In genomic region chr11:6746086-6746618, GRCh38 we compare ENCODE assay signal across 8 cellular contexts.
DNase-seq lines count a peak whose midpoint lies in the region; ATAC-seq and TF ChIP-seq lines count a peak whose summit lies in the region.

No MANE protein-coding gene starts in this region.

- H3K27me3 ChIP-seq in adipocyte (replicated peaks; ENCODE audit: control insufficient read depth, insufficient read depth, low read length) (no peaks in the 10 kb centered on the region), rectal smooth muscle tissue (ENCODE audit: control insufficient read depth, insufficient read depth, low read length) (no peaks in the 10 kb centered on the region)

- no peak for TF ChIP-seq CTCF in GM12864 (IDR thresholded peaks at IDR 0.05; ENCODE audit: low read depth, low read length, missing control alignments)

- peak; percentile 60 for DNase-seq in GM12864 (ENCODE audit: low read depth)
- peak; percentile 10 to 14 for DNase-seq in Kasumi-1 (lab: John Stamatoyannopoulos, UW)
- DNase-seq in adipocyte (ENCODE audit: low read depth), result no peak
- DNase-seq in NCI-H748 (lab: John Stamatoyannopoulos, UW; ENCODE audit: unreplicated experiment), result no peak
- no peak for DNase-seq in NCI-H146 (lab: John Stamatoyannopoulos, UW)
- no peak for DNase-seq in NCI-H2107 (lab: John Stamatoyannopoulos, UW)

- H3K9ac ChIP-seq in adipocyte (ENCODE audit: low read length) (no peak overlapping the region), rectal smooth muscle tissue (ENCODE audit: low read length) (no peak overlapping the region)

- H3K27ac ChIP-seq in rectal smooth muscle tissue (ENCODE audit: low read depth, low read length), result no peak overlapping the region

- no peaks in the 10 kb centered on the region for H3K4me1 ChIP-seq in adipocyte (ENCODE audit: control insufficient read depth, insufficient read depth, low read length)
- no peaks in the 10 kb centered on the region for H3K4me1 ChIP-seq in rectal smooth muscle tissue (ENCODE audit: control insufficient read depth, insufficient read depth, low read length)

- H3K4me3 ChIP-seq in GM12864 (ENCODE audit: low read depth, low read length), result peak overlapping the region; percentile 58
- H3K4me3 ChIP-seq in adipocyte (ENCODE audit: low read length), result peak overlapping the region; percentile 51
- peak overlapping the region; percentile 49 for H3K4me3 ChIP-seq in rectal smooth muscle tissue (ENCODE audit: low read length)

- ATAC-seq in GM21526 (IDR thresholded peaks at IDR 0.05; ENCODE audit: low FRiP score, unreplicated experiment), result peak; percentile 88

- H3K36me3 ChIP-seq in adipocyte (ENCODE audit: control insufficient read depth, insufficient read depth, low read length, severe bottlenecking) (no peaks in the 10 kb centered on the region), rectal smooth muscle tissue (ENCODE audit: control insufficient read depth, insufficient read depth, low read length) (no peaks in the 10 kb centered on the region)

- no peaks in the 10 kb centered on the region for H3K9me3 ChIP-seq in adipocyte (ENCODE audit: control insufficient read depth, low read length)

Comparison
In these comparisons a context has a peak if more than half of its experiments do, and no peak if none do; other contexts are left out.
1. DNase-seq: peak in GM12864 (single experiment) and Kasumi-1 (2 of 2); none in adipocyte (single experiment), NCI-H748 (single experiment), NCI-H146 (single experiment) and NCI-H2107 (single experiment).
2. Peak in every context shown above with its lines, with median percentiles within 50 percentile points of each other: H3K4me3 ChIP-seq.